In the genomic region with DNA sequence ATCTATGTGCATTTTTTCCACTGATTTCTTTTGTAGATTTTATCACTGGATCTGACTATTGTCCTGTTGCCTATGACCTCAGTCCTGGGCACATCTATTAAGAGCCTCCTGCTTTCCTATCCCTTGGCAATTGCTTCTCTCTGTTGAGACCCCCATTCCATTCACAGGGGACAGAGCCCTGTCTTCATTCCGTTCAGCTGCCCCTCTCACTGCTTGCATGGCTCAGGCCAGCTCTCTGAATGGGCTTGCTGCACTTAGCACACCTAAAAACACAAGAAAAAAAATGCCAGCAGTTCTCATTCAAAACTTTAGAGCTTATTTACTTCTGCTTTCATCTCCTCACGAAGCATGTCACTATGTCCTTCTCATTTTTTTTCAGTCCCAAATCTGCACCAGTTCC, we compare ENCODE assay signal across 14 cellular contexts.
A peak's percentile ranks its signal among the peaks of the same experiment; 100 is the strongest.
DNase-seq lines count a peak whose midpoint lies in the region; ATAC-seq and TF ChIP-seq lines count a peak whose summit lies in the region.
"Had no signal": no experiment of that assay in that cellular context is flagged by ENCODE, and none has a peak within 500 bp of the region (broad histone marks: within the 10 kb centered on the region; RNA-seq: fewer than 3 reads in every experiment).

No MANE protein-coding gene starts in this region.

- H3K9me3 Mint-ChIP-seq in H9 (peaks cover 0 to 2% of the 10 kb centered on the region in 2 experiments; a peak in 2 of 5 replicates), brain (peaks cover 0 to 14% (median 3%) of the 10 kb centered on the region in 5 experiments)

- no peak overlapping the region for H3K4me3 ChIP-seq in neuron (ENCODE audit: low read length)
- H3K4me3 ChIP-seq: BLaER1, GM12878 had no signal

- peak overlapping the region in 2 of 3 experiments; percentile 10 to 44; a peak in 3 of 7 replicates for H3K27ac Mint-ChIP-seq in H9
- H3K27ac Mint-ChIP-seq in brain: peak overlapping the region; percentile 37 to 97 (median 81)

- no peak overlapping the region for H3K18ac ChIP-seq in H9 (ENCODE audit: insufficient read length, low read depth, low read length)

- no peaks in the 10 kb centered on the region for H4K20me1 ChIP-seq in H9 (ENCODE audit: control insufficient read depth, insufficient read depth, insufficient read length)
- H4K20me1 ChIP-seq: BLaER1 had no signal

- H3K27me3 ChIP-seq in H9 (ENCODE audit: insufficient read depth, low read length): no peaks in the 10 kb centered on the region
- H3K27me3 ChIP-seq in neuron (ENCODE audit: insufficient read depth, low read length): no peaks in the 10 kb centered on the region
- H3K27me3 ChIP-seq: BLaER1 had no signal

- no peak overlapping the region for H3K4ac ChIP-seq in H9 (ENCODE audit: low read depth, low read length)

- no peaks in the 10 kb centered on the region for H3K36me3 ChIP-seq in neuron (ENCODE audit: insufficient read depth, low read length)
- H3K36me3 ChIP-seq: BLaER1 had no signal

- H2AK5ac ChIP-seq in H9 (ENCODE audit: insufficient read length, low read length): no peak overlapping the region

- no peak for TF ChIP-seq CTCF in H9 (conservative IDR thresholded peaks at IDR 0.05)
- TF ChIP-seq CTCF in brain (conservative IDR thresholded peaks at IDR 0.05): no peak
- TF ChIP-seq CTCF in GM13977 (IDR thresholded peaks at IDR 0.05; ENCODE audit: extremely low read depth, insufficient read depth, missing control alignments): no peak

- no peak overlapping the region for H2BK120ac ChIP-seq in H9 (ENCODE audit: low read depth, low read length, poor library complexity, severe bottlenecking)

- no peaks in the 10 kb centered on the region for H3K79me1 ChIP-seq in H9 (ENCODE audit: insufficient read depth, low read depth, low read length, poor library complexity, severe bottlenecking)

- no peak overlapping the region for H2BK15ac ChIP-seq in H9 (ENCODE audit: low read depth, low read length)

- no peak overlapping the region for H3K27ac ChIP-seq in H9 (ENCODE audit: insufficient read length, low read depth, low read length)
- H3K27ac ChIP-seq: BLaER1 had no signal

- no peak overlapping the region for H2BK5ac ChIP-seq in H9 (ENCODE audit: insufficient read length, low read length)

- ATAC-seq in HG03469 (IDR thresholded peaks at IDR 0.05; ENCODE audit: unreplicated experiment) (no peak), GM19397 (IDR thresholded peaks at IDR 0.05; ENCODE audit: unreplicated experiment) (no peak)
- ATAC-seq: GM12878, HCT116, HepG2 had no signal

- H2AFZ ChIP-seq in H9 (ENCODE audit: low read length): no peak overlapping the region
- H2AFZ ChIP-seq in neuron (ENCODE audit: low read depth, low read length): peak overlapping the region; percentile 5

- no CpG with 5 or more reads among the region's 2 CpGs for WGBS in H9 (ENCODE audit: extremely low coverage, insufficient read length, low lambda C conversion rate)

- H3K4me3 Mint-ChIP-seq in H9 (no peak overlapping the region), brain (peak overlapping the region in 2 of 5 experiments; percentile 6 to 29)

- H3K14ac ChIP-seq in H9 (ENCODE audit: insufficient read depth, low read length): no peak overlapping the region

- H3K36me3 Mint-ChIP-seq in H9 (ENCODE audit: insufficient read depth in 1 of 3, low read depth in 3 of 3): peaks cover 3 to 12% (median 11%) of the 10 kb centered on the region in 3 experiments; a peak in 6 of 7 replicates
- H3K36me3 Mint-ChIP-seq in brain: no peaks in the 10 kb centered on the region

- H2BK12ac ChIP-seq in H9 (ENCODE audit: insufficient read length, low read depth, low read length): no peak overlapping the region

- no peak overlapping the region for H2BK20ac ChIP-seq in H9 (ENCODE audit: low read depth, low read length, poor library complexity, severe bottlenecking)

- H3K56ac ChIP-seq in H9 (ENCODE audit: insufficient read length, low read depth, low read length): no peak overlapping the region

- H3K23ac ChIP-seq in H9 (ENCODE audit: insufficient read length, low read depth, low read length): no peak overlapping the region

- H3T11ph ChIP-seq in H9 (ENCODE audit: low read length): no peak overlapping the region

- H3K27me3 Mint-ChIP-seq in H9 (ENCODE audit: low read depth): no peaks in the 10 kb centered on the region
- peaks cover 6% of the 10 kb centered on the region for H3K27me3 Mint-ChIP-seq in brain

- no peak overlapping the region for H4K5ac ChIP-seq in H9 (ENCODE audit: insufficient read length, low read depth, low read length)

- no peak overlapping the region for H4K8ac ChIP-seq in H9 (replicated peaks; ENCODE audit: insufficient read length, low read depth, low read length)

- H3K4me2 ChIP-seq in H9 (ENCODE audit: insufficient read depth, insufficient read length, low read length): no peak overlapping the region
- H3K4me2 ChIP-seq: BLaER1 had no signal

- H3K4me1 Mint-ChIP-seq in H9: peaks cover 39 to 47% of the 10 kb centered on the region in 2 experiments
- peaks cover 68% of the 10 kb centered on the region for H3K4me1 Mint-ChIP-seq in brain

- no peaks in the 10 kb centered on the region for H3K23me2 ChIP-seq in H9 (ENCODE audit: insufficient read length, low read depth, low read length, poor library complexity, severe bottlenecking)

- in situ Hi-C loops in GM13977 (cut with MboI; ENCODE audit: low pct_unique_long_range_greater_than_20kb, low sequenced_read_pairs, unreplicated experiment): no loop called here

- H3K4me1 ChIP-seq in H9 (ENCODE audit: insufficient read depth, low read length) (0 out of 2 replicates have a peak, but pooled peaks cover 2% of the 10 kb centered on the region), neuron (ENCODE audit: insufficient read depth, low read length) (peaks cover 47% of the 10 kb centered on the region)

- no peak for DNase-seq in H9
- DNase-seq in iPS-NIHi7 (ENCODE audit: extremely low spot score): peak; percentile 8
- no peak for DNase-seq in superior temporal gyrus (ENCODE audit: extremely low spot score)
- DNase-seq in GM13977 (ENCODE audit: low spot score): no peak
- DNase-seq: 8988T, AML-193 had no signal

- H3K79me2 ChIP-seq in H9 (ENCODE audit: insufficient read depth, low read length): no peaks in the 10 kb centered on the region

- no peak overlapping the region for H4K91ac ChIP-seq in H9 (ENCODE audit: insufficient read length, low read depth, low read length)

- H3K9me3 ChIP-seq in H9 (ENCODE audit: control insufficient read depth, low read depth, low read length) (no peaks in the 10 kb centered on the region), neuron (ENCODE audit: low read length) (no peaks in the 10 kb centered on the region)
- H3K9me3 ChIP-seq: BLaER1 had no signal

- no peak overlapping the region for H3K9ac ChIP-seq in H9 (ENCODE audit: extremely low read depth, insufficient read length, low read length)
- H3K9ac ChIP-seq: BLaER1 had no signal
